Comparison of ENCODE assay signal across 1 cellular context in genomic region chr1:110033421-110033820, GRCh38.
TF ChIP-seq lines count a peak whose summit lies in the region.

No MANE protein-coding gene starts in this region.

TF ChIP-seq in endothelial cell of umbilical vein, 7 proteins besides CTCF, POLR2A, EP300 and RAD21 (continued from another document):
- TF ChIP-seq MAX (IDR thresholded peaks at IDR 0.05; ENCODE audit: insufficient read depth, insufficient read length) (no peak), FOS (IDR thresholded peaks at IDR 0.05; ENCODE audit: borderline replicate concordance, insufficient read depth, low read length) (no peak)
TF ChIP-seq in endothelial cell of umbilical vein: peak in this region for 0.
